8 cellular contexts compared by ENCODE assay signal in genomic region chr3:42979044-42979962, GRCh38. TPM values are rescaled to one million over a fixed set of nuclear protein-coding genes. Genes with fewer than 3 reads are reported as not detected.
A peak's percentile ranks its signal among the peaks of the same experiment; 100 is the strongest.
DNase-seq lines count a peak whose midpoint lies in the region; FAIRE-seq and TF ChIP-seq lines count a peak whose summit lies in the region.

GASK1A (plus strand) TSS chr3:42979311; CDS start chr3:42979643, 332 bp downstream.

- peaks cover 31% of the 10 kb centered on the region for H3K9me3 Mint-ChIP-seq in nephron

- H4K20me1 ChIP-seq in fibroblast of lung (ENCODE audit: control insufficient read depth, extremely low read depth, insufficient read depth, low read length): no peaks in the 10 kb centered on the region

- peaks cover 9% of the 10 kb centered on the region for H3K36me3 Mint-ChIP-seq in nephron (ENCODE audit: low read depth)

- no peak within 1 kb of the TSS for H3K9ac ChIP-seq in fibroblast of lung (ENCODE audit: insufficient read depth, low read length)

- no peaks in the 10 kb centered on the region for H3K4me1 ChIP-seq in fibroblast of lung (ENCODE audit: control insufficient read depth, extremely low read depth, insufficient read depth, low read length)

- peak within 1 kb of the TSS; percentile 2 to 57 (median 24) for H3K4me3 ChIP-seq in fibroblast of lung (replicated peaks in 1 of 4; ENCODE audit: control extremely low read depth in 1 of 4, insufficient read depth in 1 of 4, low read depth in 3 of 4, low read length in 4 of 4)

- H3K9me3 ChIP-seq in fibroblast of lung (ENCODE audit: control insufficient read depth, insufficient read depth, low read depth, low read length): no peaks in the 10 kb centered on the region

- peak within 1 kb of the TSS; percentile 79 to 86 (median 79) for H3K4me3 Mint-ChIP-seq in nephron

- H3K27ac ChIP-seq in fibroblast of lung (ENCODE audit: insufficient read depth, low read length): no peak within 1 kb of the TSS

- peak within 1 kb of the TSS in 1 of 3 experiments; percentile 14 for H3K27ac Mint-ChIP-seq in nephron

- no peaks in the 10 kb centered on the region for H3K36me3 ChIP-seq in fibroblast of lung (ENCODE audit: control insufficient read depth, insufficient read depth, low read length)

- TF ChIP-seq CTCF in fibroblast of lung (conservative IDR thresholded peaks at IDR 0.05 in 1 of 2, IDR thresholded peaks at IDR 0.05 in 1 of 2; ENCODE audit: low read depth in 1 of 2, low read length in 2 of 2): no peak
- TF ChIP-seq CTCF in nephron (IDR thresholded peaks at IDR 0.05; ENCODE audit: unreplicated experiment in 3 of 3): no peak

- H3K79me2 ChIP-seq in fibroblast of lung (ENCODE audit: control insufficient read depth, insufficient read depth, low read length): no peaks in the 10 kb centered on the region

- FAIRE-seq in urothelium cell line (lab: Jason Lieb, UNC): no peak

- no peak within 1 kb of the TSS for H2AFZ ChIP-seq in fibroblast of lung (ENCODE audit: low read length)

- H3K4me2 ChIP-seq in fibroblast of lung (ENCODE audit: extremely low read depth, insufficient read depth, low read length): peak within 1 kb of the TSS; percentile 39

- peak; percentile 48 for DNase-seq in AG20443 (ENCODE audit: low spot score)
- peak; percentile 5 for DNase-seq in HK-2 (ENCODE audit: unreplicated experiment)
- peak; percentile 24 to 38 for DNase-seq in activated CD4-positive, alpha-beta T cell treated with anti-CD3 and anti-CD28 coated beads, Interleukin-2, amount 50 U/mL, for 48 hours
- DNase-seq in fibroblast of lung (ENCODE audit: low read depth in 2 of 2): peak in 1 of 2 donors; percentile 20
- peak; percentile 59 for DNase-seq in urothelium cell line (ENCODE audit: low spot score)
- no peak for DNase-seq in inferior parietal cortex (ENCODE audit: extremely low spot score)
- DNase-seq in NCI-H446 (lab: John Stamatoyannopoulos, UW): no peak

- peaks cover 26% of the 10 kb centered on the region for H3K27me3 ChIP-seq in fibroblast of lung (ENCODE audit: control insufficient read depth, insufficient read depth, low read length)

- H3K27me3 Mint-ChIP-seq in nephron (ENCODE audit: low read depth): peaks cover 95% of the 10 kb centered on the region

- peaks cover 9% of the 10 kb centered on the region for H3K4me1 Mint-ChIP-seq in nephron

RNA-seq across cellular contexts. Expression of gene GASK1A, which starts in this region (rescaled TPM):
- total RNA-seq in fibroblast of lung: 1.8 and 5.4 TPM in 2 replicates
- polyA plus RNA-seq in fibroblast of lung: 0.11 and 0.14 TPM in 2 replicates
- 0.09 and 0.13 TPM in 2 replicates for polyA plus RNA-seq in fibroblast of lung (2012)
- not detected in 2 replicates for polyA minus RNA-seq in fibroblast of lung (ENCODE audit: low replicate concordance)

Comparison
In these comparisons a context has a peak if more than half of its experiments do, and no peak if none do; other contexts are left out.
1. DNase-seq: peak in AG20443 (single experiment), HK-2 (single experiment), activated CD4-positive, alpha-beta T cell treated with anti-CD3 and anti-CD28 coated beads, Interleukin-2, amount 50 U/mL, for 48 hours (2 of 2) and urothelium cell line (single experiment); none in inferior parietal cortex (single experiment) and NCI-H446 (0 of 2).